In the genomic region with DNA sequence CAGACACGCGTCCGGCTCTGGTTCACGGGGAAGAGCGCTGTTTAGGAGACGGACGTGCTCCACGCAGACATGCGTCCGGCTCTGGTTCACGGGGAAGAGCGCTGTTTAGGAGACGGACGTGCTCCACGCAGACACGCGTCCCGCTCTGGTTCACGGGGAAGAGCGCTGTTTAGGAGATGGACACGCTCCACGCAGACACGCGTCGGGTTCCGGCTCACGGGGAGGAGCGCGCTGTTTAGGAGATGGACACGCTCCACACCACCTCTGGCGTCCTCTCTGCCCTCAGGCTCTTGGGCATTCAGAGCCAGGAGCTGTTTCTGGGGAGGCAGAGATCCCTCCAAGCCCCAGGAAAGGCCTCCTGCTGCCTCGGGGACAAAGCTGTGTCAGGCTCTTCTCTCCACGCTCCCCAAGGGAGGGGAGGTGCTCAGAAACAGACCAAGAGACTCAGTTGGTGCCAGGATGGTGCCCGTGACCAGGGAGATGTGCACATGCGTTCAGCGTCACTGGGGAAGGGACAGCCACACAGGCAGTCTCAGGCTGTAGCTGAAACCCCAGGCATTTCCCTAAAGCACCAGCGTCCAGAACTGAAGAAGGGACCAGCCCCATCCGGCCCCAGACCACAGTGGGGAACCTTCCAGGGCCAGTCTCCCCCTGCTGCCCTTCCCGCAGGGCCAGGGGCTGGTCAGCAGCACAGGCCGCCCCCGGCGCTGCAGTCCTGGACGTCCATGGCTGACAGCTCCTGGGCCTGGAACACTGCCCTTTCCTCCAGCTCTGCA, we compare ENCODE assay signal across 22 cellular contexts.
DNase-seq lines count a peak whose midpoint lies in the region; ATAC-seq and TF ChIP-seq lines count a peak whose summit lies in the region.
"Had no signal": no experiment of that assay in that cellular context is flagged by ENCODE, and none has a peak within 500 bp of the region (broad histone marks: within the 10 kb centered on the region; RNA-seq: fewer than 3 reads in every experiment).

No MANE protein-coding gene starts in this region.

- H3K27ac ChIP-seq in RWPE2 (ENCODE audit: poor library complexity, severe bottlenecking), result no peak overlapping the region
- H3K27ac ChIP-seq: adrenal gland, psoas muscle, RWPE1, thoracic aorta had no signal

- no peak for TF ChIP-seq CTCF in RWPE2 (IDR thresholded peaks at IDR 0.05; ENCODE audit: poor library complexity, severe bottlenecking)

- no peaks in the 10 kb centered on the region for H3K9me3 ChIP-seq in RWPE2 (ENCODE audit: severe bottlenecking)
- H3K9me3 ChIP-seq: adrenal gland, psoas muscle, thoracic aorta had no signal

- CTCF ChIA-PET in activated CD4-positive, alpha-beta T cell treated with anti-CD3 and anti-CD28 coated beads for 36 hours (lab: Charles Lee), result no interaction called here

- peaks cover 8% of the 10 kb centered on the region for H3K36me3 Mint-ChIP-seq in activated CD4-positive, alpha-beta T cell treated with anti-CD3 and anti-CD28 coated beads for 36 hours (ENCODE audit: low read depth)

- H3K4me3 Mint-ChIP-seq in activated CD4-positive, alpha-beta T cell treated with anti-CD3 and anti-CD28 coated beads for 36 hours, result no peak overlapping the region
- H3K4me3 Mint-ChIP-seq: activated CD4-positive, alpha-beta memory T cell treated with anti-CD3 and anti-CD28 coated beads, Interleukin-2, amount 10 ng/mL, durations not matched to agents 7 days and 5 days; activated T-cell treated with anti-CD3 and anti-CD28 coated beads, Interleukin-2, amount 50 U/mL, for 72 hours; memory B cell; naive thymus-derived CD8-positive, alpha-beta T cell; T-cell had no signal

- H3K36me3 ChIP-seq in RWPE2 (ENCODE audit: low read depth), result no peaks in the 10 kb centered on the region
- H3K36me3 ChIP-seq: adrenal gland, thoracic aorta had no signal

- intact Hi-C loops in activated CD4-positive, alpha-beta T cell treated with anti-CD3 and anti-CD28 coated beads for 36 hours (cut with DNase I, micrococcal nuclease), result no loop called here
- intact Hi-C loops in left ventricle myocardium superior (cut with micrococcal nuclease) (no loop called here), sciatic nerve (cut with DNase I) (no loop called here)

- no peak for ATAC-seq in activated CD4-positive, alpha-beta T cell treated with anti-CD3 and anti-CD28 coated beads for 36 hours
- ATAC-seq in RWPE2 (ENCODE audit: low read depth), result no peak
- ATAC-seq in left ventricle myocardium superior, result no peak
- no peak for ATAC-seq in sciatic nerve
- ATAC-seq in HG03571 (IDR thresholded peaks at IDR 0.05; ENCODE audit: unreplicated experiment), result no peak
- ATAC-seq: activated T-cell treated with anti-CD3 and anti-CD28 coated beads, Interleukin-2, amount 50 U/mL, for 72 hours; naive thymus-derived CD8-positive, alpha-beta T cell; psoas muscle; T-cell had no signal

- POLR2A ChIA-PET in activated CD4-positive, alpha-beta T cell treated with anti-CD3 and anti-CD28 coated beads for 36 hours (lab: Charles Lee), result no interaction called here

- no peaks in the 10 kb centered on the region for H3K9me3 Mint-ChIP-seq in activated CD4-positive, alpha-beta T cell treated with anti-CD3 and anti-CD28 coated beads for 36 hours (ENCODE audit: low read depth)
- H3K9me3 Mint-ChIP-seq: activated CD4-positive, alpha-beta memory T cell treated with anti-CD3 and anti-CD28 coated beads, Interleukin-2, amount 10 ng/mL, durations not matched to agents 7 days and 5 days; activated T-cell treated with anti-CD3 and anti-CD28 coated beads, Interleukin-2, amount 50 U/mL, for 72 hours; memory B cell; naive thymus-derived CD8-positive, alpha-beta T cell; T-cell had no signal

- peak; percentile 4 for DNase-seq in activated CD4-positive, alpha-beta T cell treated with anti-CD3 and anti-CD28 coated beads for 36 hours
- no peak for DNase-seq in activated CD4-positive, alpha-beta T cell treated with anti-CD3 and anti-CD28 coated beads for 48 hours
- DNase-seq in RWPE2 (ENCODE audit: low spot score) (peak; percentile 49), left ventricle myocardium superior (peak; percentile 14), sciatic nerve (ENCODE audit: low spot score) (peak; percentile 43), H4 (ENCODE audit: low spot score) (no peak), activated T-cell treated with anti-CD3 and anti-CD28 coated beads for 4 hours (no peak)
- DNase-seq: activated CD4-positive, alpha-beta memory T cell treated with anti-CD3 and anti-CD28 coated beads, Interleukin-2, amount 10 ng/mL, durations not matched to agents 7 days and 5 days; activated T-cell treated with anti-CD3 and anti-CD28 coated beads, Interleukin-2, amount 50 U/mL, for 72 hours; central memory CD4-positive, alpha-beta T cell; DMS153; effector memory CD4-positive, alpha-beta T cell; NCI-H187; NCI-H226 had no signal

- no peak overlapping the region for H3K4me3 ChIP-seq in RWPE2 (ENCODE audit: severe bottlenecking)
- H3K4me3 ChIP-seq: adrenal gland, psoas muscle, thoracic aorta had no signal

- H3K4me1 ChIP-seq in RWPE2 (ENCODE audit: insufficient read depth, poor library complexity, severe bottlenecking), result no peaks in the 10 kb centered on the region
- H3K4me1 ChIP-seq: adrenal gland, psoas muscle had no signal

- no peak overlapping the region for H3K27ac Mint-ChIP-seq in activated CD4-positive, alpha-beta T cell treated with anti-CD3 and anti-CD28 coated beads for 36 hours
- H3K27ac Mint-ChIP-seq: activated CD4-positive, alpha-beta memory T cell treated with anti-CD3 and anti-CD28 coated beads, Interleukin-2, amount 10 ng/mL, durations not matched to agents 7 days and 5 days; activated T-cell treated with anti-CD3 and anti-CD28 coated beads, Interleukin-2, amount 50 U/mL, for 72 hours; memory B cell; T-cell had no signal

- no peaks in the 10 kb centered on the region for H3K27me3 Mint-ChIP-seq in activated CD4-positive, alpha-beta T cell treated with anti-CD3 and anti-CD28 coated beads for 36 hours
- H3K27me3 Mint-ChIP-seq: activated CD4-positive, alpha-beta memory T cell treated with anti-CD3 and anti-CD28 coated beads, Interleukin-2, amount 10 ng/mL, durations not matched to agents 7 days and 5 days; memory B cell; naive thymus-derived CD8-positive, alpha-beta T cell; T-cell had no signal

- H3K27me3 ChIP-seq in RWPE2 (ENCODE audit: insufficient read depth, poor library complexity, severe bottlenecking), result no peaks in the 10 kb centered on the region
- H3K27me3 ChIP-seq: adrenal gland had no signal

- no peaks in the 10 kb centered on the region for H3K4me1 Mint-ChIP-seq in activated CD4-positive, alpha-beta T cell treated with anti-CD3 and anti-CD28 coated beads for 36 hours
- H3K4me1 Mint-ChIP-seq: activated CD4-positive, alpha-beta memory T cell treated with anti-CD3 and anti-CD28 coated beads, Interleukin-2, amount 10 ng/mL, durations not matched to agents 7 days and 5 days; memory B cell had no signal

Comparison
In these comparisons a context has a peak if more than half of its experiments do, and no peak if none do; other contexts are left out.
1. DNase-seq: peak in activated CD4-positive, alpha-beta T cell treated with anti-CD3 and anti-CD28 coated beads for 36 hours (single experiment), RWPE2 (single experiment), left ventricle myocardium superior (single experiment) and sciatic nerve (single experiment); none in activated CD4-positive, alpha-beta T cell treated with anti-CD3 and anti-CD28 coated beads for 48 hours (single experiment), H4 (single experiment) and activated T-cell treated with anti-CD3 and anti-CD28 coated beads for 4 hours (single experiment).